In the genomic region with DNA sequence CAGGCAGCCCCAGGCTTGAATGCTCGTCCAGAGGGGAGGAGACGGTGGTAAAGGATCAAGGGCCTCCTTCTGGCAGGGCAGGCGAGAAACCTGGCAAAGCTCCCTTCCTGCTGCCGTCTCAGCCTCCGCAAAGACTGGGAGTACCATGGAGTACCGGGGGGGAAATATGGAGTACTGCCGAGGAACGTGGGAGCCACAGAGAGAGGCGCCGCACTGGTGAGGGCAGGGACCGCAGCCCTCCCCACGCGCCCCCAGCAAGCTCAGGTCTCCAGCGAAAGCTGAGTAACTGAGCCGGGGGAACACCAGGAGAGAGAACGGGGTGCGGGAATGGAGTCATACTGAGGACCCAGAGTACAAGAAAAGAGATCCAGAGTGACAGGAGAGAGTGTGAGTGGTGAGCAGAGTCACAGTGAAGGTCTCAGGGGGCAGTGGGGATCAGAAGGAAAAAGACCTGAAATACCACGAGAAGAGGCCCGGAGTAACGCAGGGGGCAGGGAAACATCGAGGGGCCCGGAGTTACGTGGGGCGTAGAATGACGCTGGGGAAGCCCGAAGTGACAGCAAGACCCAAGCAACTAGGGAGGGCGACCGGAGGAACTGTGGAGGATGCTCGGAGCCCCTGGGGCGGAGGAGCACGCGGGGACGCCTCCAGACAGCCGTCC, we compare ENCODE assay signal across 8 cellular contexts. TPM values are rescaled to one million over a fixed set of nuclear protein-coding genes. Genes with fewer than 3 reads are reported as not detected.
DNase-seq lines count a peak whose midpoint lies in the region; ATAC-seq and TF ChIP-seq lines count a peak whose summit lies in the region.

No MANE protein-coding gene starts in this region.

- DNase-seq in D341Med (ENCODE audit: low spot score) (peak; percentile 51), WERI-Rb-1 (peak; percentile 51), ecto neural progenitor cell (ENCODE audit: low spot score) (peak; percentile 65), mesenchymal stem cell (peak; percentile 71), HPDE6-E6E7 (ENCODE audit: extremely low spot score) (no peak)
- peak; percentile 69 for DNase-seq in stimulated activated naive CD4-positive, alpha-beta T cell treated with Interleukin-2 at 50 U/mL for 16 hours (lab: John Stamatoyannopoulos, UW)

- no peak for TF ChIP-seq CTCF in KMS-11 (conservative IDR thresholded peaks at IDR 0.05; ENCODE audit: low read depth, low read length)
- TF ChIP-seq CTCF in WERI-Rb-1 (IDR thresholded peaks at IDR 0.05; ENCODE audit: low read depth, low read length), result no peak

- no peaks in the 10 kb centered on the region for H3K79me2 ChIP-seq in KMS-11 (ENCODE audit: insufficient read depth, low read depth)

- 3% methylated on average over 34 of the region's 34 CpGs for WGBS in mesenchymal stem cell

- no peak overlapping the region for H2AK5ac ChIP-seq in mesenchymal stem cell (ENCODE audit: low read length, severe bottlenecking)

- H2AFZ ChIP-seq in KMS-11 (ENCODE audit: low read depth) (peak overlapping the region; percentile 66), mesenchymal stem cell (ENCODE audit: low read depth, low read length) (no peak overlapping the region)

- H3K18ac ChIP-seq in mesenchymal stem cell (ENCODE audit: low read depth in 1 of 2, low read length in 2 of 2), result peak overlapping the region; percentile 86 to 89

- H3K4ac ChIP-seq in mesenchymal stem cell (ENCODE audit: low read depth in 1 of 2, low read length in 2 of 2), result peak overlapping the region; percentile 35 to 94

- peak overlapping the region; percentile 66 for H4K91ac ChIP-seq in mesenchymal stem cell (ENCODE audit: low read length)

- H3K27me3 ChIP-seq in KMS-11 (ENCODE audit: insufficient read depth, low read depth) (no peaks in the 10 kb centered on the region), WERI-Rb-1 (ENCODE audit: insufficient read depth, low read depth, severe bottlenecking) (no peaks in the 10 kb centered on the region), mesenchymal stem cell (ENCODE audit: control insufficient read depth in 1 of 2, insufficient read depth in 1 of 2, low read length in 2 of 2) (no peaks in the 10 kb centered on the region)

- peak overlapping the region; percentile 65 for H3K27ac ChIP-seq in KMS-11
- peak overlapping the region; percentile 73 for H3K27ac ChIP-seq in WERI-Rb-1
- H3K27ac ChIP-seq in mesenchymal stem cell (ENCODE audit: low read length, poor library complexity, severe bottlenecking), result peak overlapping the region; percentile 60

- H3K79me1 ChIP-seq in mesenchymal stem cell (replicated peaks; ENCODE audit: low read length, poor library complexity, severe bottlenecking), result peaks cover 25% of the 10 kb centered on the region

- peak overlapping the region; percentile 58 for H4K8ac ChIP-seq in mesenchymal stem cell (ENCODE audit: low read length)

- peak overlapping the region in 1 of 2 experiments; percentile 96 for H3K14ac ChIP-seq in mesenchymal stem cell (ENCODE audit: low read length in 2 of 2)

- H3K36me3 ChIP-seq in KMS-11 (ENCODE audit: insufficient read depth), result no peaks in the 10 kb centered on the region
- H3K36me3 ChIP-seq in WERI-Rb-1, result no peaks in the 10 kb centered on the region
- H3K36me3 ChIP-seq in mesenchymal stem cell (ENCODE audit: control insufficient read depth in 1 of 2, insufficient read depth in 2 of 2, low read depth in 1 of 2, low read length in 2 of 2), result peaks cover 58 to 61% of the 10 kb centered on the region in 2 experiments

- H3K9me3 ChIP-seq in WERI-Rb-1 (ENCODE audit: severe bottlenecking), result no peaks in the 10 kb centered on the region
- no peaks in the 10 kb centered on the region for H3K9me3 ChIP-seq in mesenchymal stem cell (ENCODE audit: control insufficient read depth, low read length)

- H3K4me3 ChIP-seq in KMS-11 (IDR thresholded peaks at IDR 0.05; ENCODE audit: insufficient read depth, low read depth, low read length) (no peak overlapping the region), WERI-Rb-1 (ENCODE audit: low read depth, low read length) (peak overlapping the region; percentile 76), mesenchymal stem cell (ENCODE audit: insufficient read depth in 1 of 2, low read depth in 1 of 2, low read length in 2 of 2) (peak overlapping the region; percentile 69 to 85)

- peak overlapping the region; percentile 69 to 78 for H2BK12ac ChIP-seq in mesenchymal stem cell (ENCODE audit: low read length in 2 of 2)

- no peak overlapping the region for H2BK5ac ChIP-seq in mesenchymal stem cell (ENCODE audit: low read depth, low read length, poor library complexity, severe bottlenecking)

- peak overlapping the region; percentile 86 for H3K9ac ChIP-seq in KMS-11
- peak overlapping the region; percentile 93 for H3K9ac ChIP-seq in mesenchymal stem cell (ENCODE audit: low read length)

- no peaks in the 10 kb centered on the region for H4K20me1 ChIP-seq in KMS-11 (ENCODE audit: insufficient read depth)

- H3K23ac ChIP-seq in mesenchymal stem cell (ENCODE audit: low read length in 2 of 2), result peak overlapping the region in 1 of 2 experiments; percentile 48

- H3K4me1 ChIP-seq in KMS-11 (ENCODE audit: low read depth, poor library complexity, severe bottlenecking) (peaks cover 34% of the 10 kb centered on the region), mesenchymal stem cell (ENCODE audit: control insufficient read depth, insufficient read depth, low read depth, low read length) (peaks cover 22% of the 10 kb centered on the region)

- ATAC-seq in GM21423 (IDR thresholded peaks at IDR 0.05; ENCODE audit: unreplicated experiment), result peak; percentile 19

- peak overlapping the region; percentile 81 for H2BK120ac ChIP-seq in mesenchymal stem cell (ENCODE audit: low read depth, low read length)

- peak overlapping the region; percentile 91 for H3K4me2 ChIP-seq in KMS-11
- peak overlapping the region; percentile 84 for H3K4me2 ChIP-seq in mesenchymal stem cell (ENCODE audit: low read length, poor library complexity, severe bottlenecking)

- H2BK15ac ChIP-seq in mesenchymal stem cell (ENCODE audit: low read depth, poor library complexity, severe bottlenecking), result peak overlapping the region; percentile 41

RNA-seq across cellular contexts. Expression of gene EML3, which starts 0.7 kb away (rescaled TPM):
- polyA plus RNA-seq in mesenchymal stem cell (2013, experiment 1 of 2), result 30.1 TPM
- 29.3 TPM for polyA plus RNA-seq in mesenchymal stem cell (2013, experiment 2 of 2)

RNA-seq across cellular contexts. Expression of gene ROM1, which starts 1.2 kb away (rescaled TPM):
- 2.5 TPM for polyA plus RNA-seq in mesenchymal stem cell (2013, experiment 1 of 2)
- polyA plus RNA-seq in mesenchymal stem cell (2013, experiment 2 of 2), result 2.3 TPM

RNA-seq across cellular contexts. Expression of gene B3GAT3, which starts 10.0 kb away (rescaled TPM):
- 32.5 TPM for polyA plus RNA-seq in mesenchymal stem cell (2013, experiment 1 of 2)
- 32.5 TPM for polyA plus RNA-seq in mesenchymal stem cell (2013, experiment 2 of 2)

RNA-seq across cellular contexts. Expression of gene MTA2, which starts 10.2 kb away (rescaled TPM):
- polyA plus RNA-seq in mesenchymal stem cell (2013, experiment 1 of 2), result 50.7 TPM
- polyA plus RNA-seq in mesenchymal stem cell (2013, experiment 2 of 2), result 50.7 TPM

RNA-seq across cellular contexts. Expression of gene TUT1, which starts 20.5 kb away (rescaled TPM):
- 6.3 TPM for polyA plus RNA-seq in mesenchymal stem cell (2013, experiment 1 of 2)
- 6.5 TPM for polyA plus RNA-seq in mesenchymal stem cell (2013, experiment 2 of 2)
